In the genomic region with DNA sequence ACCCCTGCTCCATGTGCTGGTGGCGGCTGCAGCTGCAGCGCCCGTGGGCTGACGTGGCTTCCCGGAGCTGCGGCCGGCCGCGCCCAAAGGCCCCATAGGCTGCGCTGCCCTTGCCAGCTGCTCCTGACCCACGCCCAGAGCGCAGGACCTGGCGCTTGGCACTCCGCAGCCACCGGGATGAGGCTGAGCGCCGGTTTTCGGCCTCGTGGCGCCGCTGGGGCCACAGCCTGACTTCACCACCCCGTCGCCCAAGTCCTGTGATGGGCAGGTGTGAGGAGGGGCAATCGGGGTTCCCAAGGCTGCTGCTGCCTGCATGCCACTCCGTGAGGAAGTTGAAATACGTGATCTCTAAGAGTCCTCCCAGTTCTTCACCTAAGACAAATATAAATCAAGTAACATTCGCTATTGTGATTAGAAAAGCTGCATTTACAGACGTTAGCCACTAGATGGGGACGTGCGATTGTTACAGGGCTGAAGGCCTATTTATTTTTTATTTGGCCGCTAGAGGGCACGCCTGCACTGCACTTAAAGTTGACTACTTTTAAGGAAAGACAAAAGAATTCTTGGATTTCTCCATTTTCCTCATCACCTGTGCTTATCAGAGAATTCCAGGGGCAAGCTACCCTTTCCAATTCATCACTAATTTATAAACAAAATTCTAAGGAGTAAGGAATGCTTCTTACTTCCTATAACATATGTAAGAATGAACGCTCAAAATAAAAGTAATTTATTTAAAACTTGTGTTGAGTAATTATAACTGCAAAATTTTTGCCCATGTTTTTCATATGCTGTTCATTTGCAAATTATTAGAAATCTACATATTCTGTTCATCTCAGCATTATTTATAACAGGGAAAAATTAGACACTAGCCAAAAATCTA, we compare ENCODE assay signal across 8 cellular contexts. TPM values are rescaled to one million over a fixed set of nuclear protein-coding genes. Genes with fewer than 3 reads are reported as not detected.
A peak's percentile ranks its signal among the peaks of the same experiment; 100 is the strongest.
DNase-seq lines count a peak whose midpoint lies in the region; ATAC-seq and TF ChIP-seq lines count a peak whose summit lies in the region.
"Not testable (repeated sequence)": the region's sequence is repeated elsewhere in the genome, so short reads cannot be mapped to it uniquely, and the experiment has no call there.

No MANE protein-coding gene starts in this region.

- 4% methylated on average over 17 to 23 of the region's 33 CpGs for WGBS in body of pancreas, 2 donors
- 3 to 5% (median 4%) methylated on average over 17 to 33 of the region's 33 CpGs for WGBS in heart left ventricle, 4 donors

- DNase-seq in CMK (ENCODE audit: low read depth): peak; percentile 39
- peak; percentile 92 for DNase-seq in HT-29 (ENCODE audit: low spot score)
- peak; percentile 65 for DNase-seq in activated CD4-positive, CD25-positive, alpha-beta regulatory T cell treated with anti-CD3 and anti-CD28 coated beads, Interleukin-2, amount 50 U/mL, for 16 hours (ENCODE audit: low read depth, low spot score)
- peak; percentile 90 to 93 (median 90) for DNase-seq in body of pancreas
- peak; percentile 66 to 81 (median 73) for DNase-seq in heart left ventricle
- DNase-seq in stimulated activated CD8-positive, alpha-beta memory T cell treated with anti-CD3 and anti-CD28 coated beads, Interleukin-4, amount 100 ng/mL, for 4 hours (ENCODE audit: low read depth in 2 of 2, low spot score in 1 of 2): peak; percentile 46 to 54

- not testable (repeated sequence) for H3K9me3 ChIP-seq in body of pancreas; heart left ventricle; neuron (ENCODE audit: low read length)

- TF ChIP-seq CTCF in body of pancreas (IDR thresholded peaks at IDR 0.05): peak; percentile 86 to 100 (median 99)
- TF ChIP-seq CTCF in heart left ventricle (IDR thresholded peaks at IDR 0.05): peak; percentile 81 to 98 (median 96)

- intact Hi-C loops in body of pancreas (cut with DNase I): loop anchor here (10.0 kb wide), 1 partner anchor 104 kb away; no protein-coding TSS in a partner anchor
- intact Hi-C loops in heart left ventricle (cut with DNase I): loop anchor here in 7 of 10 donors (1.0 to 10.0 kb wide), 6 partner anchors 54 to 107 kb away; a partner anchor contains a TSS

- peak; percentile 48 to 55 (median 51) for TF ChIP-seq POLR2A in body of pancreas (IDR thresholded peaks at IDR 0.05)
- not testable (repeated sequence) for TF ChIP-seq POLR2A in heart left ventricle (IDR thresholded peaks at IDR 0.05)

- H3K27me3 ChIP-seq in body of pancreas; heart left ventricle; neuron (ENCODE audit: insufficient read depth, low read length): not testable (repeated sequence)

- ATAC-seq in GM21528 (IDR thresholded peaks at IDR 0.05; ENCODE audit: low FRiP score, unreplicated experiment) (peak; percentile 65), body of pancreas (peak; percentile 92), heart left ventricle (peak; percentile 48 to 89 (median 84))

- H3K4me3 ChIP-seq in body of pancreas: peak overlapping the region; percentile 30 to 48
- peak overlapping the region; percentile 44 to 81 (median 70) for H3K4me3 ChIP-seq in heart left ventricle
- H3K4me3 ChIP-seq in neuron (ENCODE audit: low read length): peak overlapping the region; percentile 69

- peak overlapping the region; percentile 99 for H2AFZ ChIP-seq in neuron (ENCODE audit: low read depth, low read length)

- peak overlapping the region; percentile 85 to 98 (median 93) for H3K27ac ChIP-seq in body of pancreas
- H3K27ac ChIP-seq in heart left ventricle: peak overlapping the region; percentile 92 to 98 (median 93)

- not testable (repeated sequence) for H3K36me3 ChIP-seq in body of pancreas (replicated peaks in 1 of 2; ENCODE audit: insufficient read depth in 1 of 2, low read depth in 2 of 2); heart left ventricle; neuron (ENCODE audit: insufficient read depth, low read length)

- H3K4me1 ChIP-seq in body of pancreas; heart left ventricle; neuron (ENCODE audit: insufficient read depth, low read length): not testable (repeated sequence)

RNA-seq across cellular contexts. Expression of a gene that starts 1.1 kb away (rescaled TPM):
- 6.7 and 8.6 TPM in 2 replicates for total RNA-seq in HT-29 (2014; rRNA removed; shearing (Covaris generic))
- total RNA-seq in body of pancreas (10 to 100 TPM; 36.9 to 57.1 TPM), heart left ventricle (1 to 10 TPM; 1.4 to 8.0 (median 4.1) TPM)
- polyA plus RNA-seq in heart left ventricle: 1 to 10 TPM; 1.2 to 5.4 TPM

RNA-seq across cellular contexts. Expression of a gene that starts 55.1 kb away (rescaled TPM):
- 428 and 475 TPM in 2 replicates for total RNA-seq in HT-29 (2014; rRNA removed; shearing (Covaris generic))
- total RNA-seq in body of pancreas: 100 to 1,000 TPM; 202 to 336 TPM
- total RNA-seq in heart left ventricle: 1,000 to 10,000 TPM in 7 of 9 donors, 100 to 1,000 TPM in 2; 745 to 2,539 (median 1,214) TPM
- polyA plus RNA-seq in heart left ventricle: 1,000 to 10,000 TPM; 1,226 to 4,214 TPM

Comparison
In these comparisons a context has a peak if more than half of its experiments do, and no peak if none do; other contexts are left out.
1. Peak in every context shown above with its lines: DNase-seq, ATAC-seq, H3K4me3 ChIP-seq and H3K27ac ChIP-seq.
2. DNase-seq: peak in every context shown above with its lines; median percentile 92 in HT-29; 90 in body of pancreas; 73 in heart left ventricle; 65 in activated CD4-positive, CD25-positive, alpha-beta regulatory T cell treated with anti-CD3 and anti-CD28 coated beads, Interleukin-2, amount 50 U/mL, for 16 hours; 50 in stimulated activated CD8-positive, alpha-beta memory T cell treated with anti-CD3 and anti-CD28 coated beads, Interleukin-4, amount 100 ng/mL, for 4 hours; 39 in CMK.